17 cellular contexts compared by ENCODE assay signal in the genomic region with DNA sequence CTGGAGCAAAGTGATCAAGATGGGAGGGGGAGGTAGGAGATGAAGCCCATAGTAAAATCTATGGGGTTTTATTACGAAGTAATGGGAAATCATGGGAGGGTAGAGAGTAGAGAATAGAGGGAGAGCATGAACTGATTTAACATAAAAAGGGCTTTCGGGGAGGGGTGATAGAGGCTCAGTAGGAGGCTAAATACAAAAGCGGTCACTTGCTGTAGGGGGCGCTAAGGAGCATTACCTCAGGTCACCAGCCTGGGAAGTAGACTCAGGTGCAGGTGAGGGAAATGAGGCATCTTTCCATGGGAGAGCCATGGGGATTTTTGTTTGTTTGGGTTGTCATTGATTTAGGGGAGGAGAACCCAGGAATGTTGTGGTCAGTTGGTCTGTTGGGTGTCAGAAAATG. TPM values are rescaled to one million over a fixed set of nuclear protein-coding genes. Genes with fewer than 3 reads are reported as not detected.
DNase-seq lines count a peak whose midpoint lies in the region; ATAC-seq and TF ChIP-seq lines count a peak whose summit lies in the region.
"Had no signal": no experiment of that assay in that cellular context is flagged by ENCODE, and none has a peak within 500 bp of the region (broad histone marks: within the 10 kb centered on the region; RNA-seq: fewer than 3 reads in every experiment).

No MANE protein-coding gene starts in this region.

- H3K9ac ChIP-seq in Loucy (ENCODE audit: low read depth, low read length, poor library complexity, severe bottlenecking): no peak overlapping the region

- no peaks in the 10 kb centered on the region for H3F3A ChIP-seq in Loucy (ENCODE audit: low read depth)

- no peaks in the 10 kb centered on the region for H3K9me3 ChIP-seq in Loucy (ENCODE audit: insufficient read depth, low read depth, low read length)
- H3K9me3 ChIP-seq in CD4-positive, alpha-beta memory T cell (ENCODE audit: control insufficient read depth in 1 of 2, low read length in 2 of 2): no peaks in the 10 kb centered on the region
- H3K9me3 ChIP-seq in Peyer's patch: no peaks in the 10 kb centered on the region
- H3K9me3 ChIP-seq: esophagus squamous epithelium, prostate gland had no signal

- H3K27me3 ChIP-seq in Loucy (ENCODE audit: insufficient read depth, low read length, poor library complexity, severe bottlenecking) (no peaks in the 10 kb centered on the region), Peyer's patch (no peaks in the 10 kb centered on the region)
- H3K27me3 ChIP-seq in CD4-positive, alpha-beta memory T cell (ENCODE audit: insufficient read depth, low read length): no peaks in the 10 kb centered on the region
- H3K27me3 ChIP-seq: esophagus squamous epithelium had no signal

- H2AFZ ChIP-seq in Loucy (ENCODE audit: low read length): no peak overlapping the region

- H3K4me3 ChIP-seq in Loucy (ENCODE audit: low read length, poor library complexity, severe bottlenecking) (no peak overlapping the region), choroid plexus epithelial cell (ENCODE audit: low read depth, low read length) (no peak overlapping the region), Peyer's patch (no peak overlapping the region)
- H3K4me3 ChIP-seq in CD4-positive, alpha-beta memory T cell (ENCODE audit: low read length in 2 of 2): no peak overlapping the region
- H3K4me3 ChIP-seq: esophagus squamous epithelium, prostate gland had no signal

- H3K4me3 Mint-ChIP-seq in stimulated activated naive CD8-positive, alpha-beta T cell treated with anti-CD3 and anti-CD28 coated beads, Interleukin-15, amount 100 ng/mL, for 72 hours: no peak overlapping the region
- H3K4me3 Mint-ChIP-seq in CD4-positive, alpha-beta memory T cell: no peak overlapping the region
- H3K4me3 Mint-ChIP-seq: CD8-positive, alpha-beta T cell had no signal

- no peak for ATAC-seq in stimulated activated naive CD8-positive, alpha-beta T cell treated with anti-CD3 and anti-CD28 coated beads, Interleukin-15, Interleukin-2, amounts not matched to agents 100 U/mL and 50 U/mL, for 24 hours
- ATAC-seq in stimulated activated naive CD8-positive, alpha-beta T cell treated with anti-CD3 and anti-CD28 coated beads, Interleukin-15, amount 100 ng/mL, for 72 hours: no peak
- ATAC-seq: CD8-positive, alpha-beta T cell had no signal

- POLR2A ChIA-PET in RWPE1 (lab: Yijun Ruan, JAX; ENCODE audit: low non-redundant PET): no interaction called here
- POLR2A ChIA-PET in CD4-positive, alpha-beta memory T cell (lab: Charles Lee; ENCODE audit: partially characterized antibody): no interaction called here

- H3K4me1 Mint-ChIP-seq in stimulated activated naive CD8-positive, alpha-beta T cell treated with anti-CD3 and anti-CD28 coated beads, Interleukin-15, amount 100 ng/mL, for 72 hours: no peaks in the 10 kb centered on the region
- H3K4me1 Mint-ChIP-seq in CD4-positive, alpha-beta memory T cell: no peaks in the 10 kb centered on the region

- H3K27ac ChIP-seq in RWPE1 (no peak overlapping the region), Peyer's patch (no peak overlapping the region)
- H3K27ac ChIP-seq in CD4-positive, alpha-beta memory T cell (ENCODE audit: low read depth, low read length): no peak overlapping the region
- H3K27ac ChIP-seq: esophagus squamous epithelium, prostate gland had no signal

- TF ChIP-seq POLR2A in Peyer's patch (IDR thresholded peaks at IDR 0.05): no peak

- CTCF ChIA-PET in RWPE1 (lab: Yijun Ruan, JAX): no interaction called here
- CTCF ChIA-PET in CD4-positive, alpha-beta memory T cell (lab: Charles Lee; ENCODE audit: partially characterized antibody): interaction anchor here (2.5 kb wide), 1 partner anchor 123 kb away, joined by 8 read pairs; no protein-coding TSS in a partner anchor

- no peaks in the 10 kb centered on the region for H3K27me3 Mint-ChIP-seq in stimulated activated naive CD8-positive, alpha-beta T cell treated with anti-CD3 and anti-CD28 coated beads, Interleukin-15, amount 100 ng/mL, for 72 hours
- H3K27me3 Mint-ChIP-seq in CD4-positive, alpha-beta memory T cell: no peaks in the 10 kb centered on the region

- no peaks in the 10 kb centered on the region for H3K9me2 ChIP-seq in Loucy (replicated peaks; ENCODE audit: low read depth, low read length)

- no peak overlapping the region for H3K27ac Mint-ChIP-seq in stimulated activated naive CD8-positive, alpha-beta T cell treated with anti-CD3 and anti-CD28 coated beads, Interleukin-15, amount 100 ng/mL, for 72 hours
- H3K27ac Mint-ChIP-seq in CD4-positive, alpha-beta memory T cell: no peak overlapping the region
- H3K27ac Mint-ChIP-seq: CD8-positive, alpha-beta T cell had no signal

- intact Hi-C loops in CD4-positive, alpha-beta memory T cell (cut with micrococcal nuclease): no loop called here

- no peak overlapping the region for H3K4me2 ChIP-seq in Loucy (ENCODE audit: low read depth, low read length, poor library complexity, severe bottlenecking)

- peak; percentile 29 for DNase-seq in stimulated activated naive CD8-positive, alpha-beta T cell treated with anti-CD3 and anti-CD28 coated beads, Interleukin-15, Interleukin-2, amounts not matched to agents 100 U/mL and 50 U/mL, for 24 hours
- no peak for DNase-seq in stimulated activated naive CD8-positive, alpha-beta T cell treated with anti-CD3 and anti-CD28 coated beads, Interleukin-15, amount 100 ng/mL, for 72 hours
- DNase-seq in choroid plexus epithelial cell (ENCODE audit: low read depth): no peak
- DNase-seq in NCI-H1417 treated with DMSO at 0.1 percent for 48 hours (lab: John Stamatoyannopoulos, UW): no peak
- no peak for DNase-seq in RWPE1 (ENCODE audit: low spot score)
- no peak for DNase-seq in CD4-positive, alpha-beta memory T cell
- no peak for DNase-seq in Peyer's patch
- DNase-seq: activated CD4-positive, alpha-beta T cell treated with anti-CD3 and anti-CD28 coated beads, Interleukin-2, amount 50 U/mL, for 1 hour; activated naive CD4-positive, alpha-beta T cell treated with Interleukin-2 at 50 U/mL for 16 hours; CD8-positive, alpha-beta T cell; esophagus squamous epithelium; NCI-H1105; stimulated activated naive CD4-positive, alpha-beta T cell had no signal

- H4K20me1 ChIP-seq in Loucy (ENCODE audit: insufficient read depth, low read length, poor library complexity, severe bottlenecking): no peaks in the 10 kb centered on the region

- H3K79me2 ChIP-seq in Loucy (ENCODE audit: insufficient read depth, low read length): no peaks in the 10 kb centered on the region

- H3K9me3 Mint-ChIP-seq in stimulated activated naive CD8-positive, alpha-beta T cell treated with anti-CD3 and anti-CD28 coated beads, Interleukin-15, amount 100 ng/mL, for 72 hours: no peaks in the 10 kb centered on the region
- H3K9me3 Mint-ChIP-seq in CD4-positive, alpha-beta memory T cell: peaks cover 0 to 1% (median 0%) of the 10 kb centered on the region in 8 donors
- H3K9me3 Mint-ChIP-seq: CD8-positive, alpha-beta T cell had no signal

- H3K36me3 ChIP-seq in Loucy (ENCODE audit: insufficient read depth, low read length) (no peaks in the 10 kb centered on the region), Peyer's patch (no peaks in the 10 kb centered on the region)
- no peaks in the 10 kb centered on the region for H3K36me3 ChIP-seq in CD4-positive, alpha-beta memory T cell (ENCODE audit: insufficient read depth, low read length)
- H3K36me3 ChIP-seq: esophagus squamous epithelium, prostate gland had no signal

- H3K4me1 ChIP-seq in Loucy (ENCODE audit: insufficient read depth, low read length, poor library complexity, severe bottlenecking): no peaks in the 10 kb centered on the region
- no peaks in the 10 kb centered on the region for H3K4me1 ChIP-seq in CD4-positive, alpha-beta memory T cell (ENCODE audit: insufficient read depth, low read length)
- H3K4me1 ChIP-seq in Peyer's patch: no peaks in the 10 kb centered on the region
- H3K4me1 ChIP-seq: prostate gland had no signal

- H3K36me3 Mint-ChIP-seq in CD4-positive, alpha-beta memory T cell: no peaks in the 10 kb centered on the region
- H3K36me3 Mint-ChIP-seq: CD8-positive, alpha-beta T cell had no signal

- TF ChIP-seq CTCF in Loucy (conservative IDR thresholded peaks at IDR 0.05; ENCODE audit: low read length) (peak; percentile 69), choroid plexus epithelial cell (conservative IDR thresholded peaks at IDR 0.05; ENCODE audit: low read depth, low read length) (peak; percentile 7), RWPE1 (conservative IDR thresholded peaks at IDR 0.05; ENCODE audit: low read depth) (no peak), Peyer's patch (IDR thresholded peaks at IDR 0.05) (peak in 1 of 6 experiments; percentile 4)

RNA-seq across cellular contexts. Expression of gene KRTDAP, which starts 14.1 kb away (rescaled TPM):
- total RNA-seq in CD4-positive, alpha-beta memory T cell: not detected
- not detected for polyA plus RNA-seq in CD4-positive, alpha-beta memory T cell
- total RNA-seq in Peyer's patch: not detected
- total RNA-seq: CD8-positive, alpha-beta T cell; mucosa of gallbladder; NCI-H460 had no signal

RNA-seq across cellular contexts. Expression of gene FFAR2, which starts 28.1 kb away (rescaled TPM):
- under 1 TPM in 1 of 2 experiments, not detected in 1; 0.15 TPM for total RNA-seq in CD4-positive, alpha-beta memory T cell
- polyA plus RNA-seq in CD4-positive, alpha-beta memory T cell: not detected
- 1 to 10 TPM in 2 of 4 donors, under 1 TPM in 1, not detected in 1; 0.80 to 1.8 (median 1.0) TPM for total RNA-seq in Peyer's patch
- total RNA-seq: NCI-H460 had no signal

RNA-seq across cellular contexts. Expression of gene DMKN, which starts 37.3 kb away (rescaled TPM):
- 1 to 10 TPM in 1 of 2 experiments, under 1 TPM in 1; 0.97 to 1.4 TPM for total RNA-seq in CD4-positive, alpha-beta memory T cell
- polyA plus RNA-seq in CD4-positive, alpha-beta memory T cell: under 1 TPM in 1 of 2 donors, not detected in 1; 0.89 TPM
- total RNA-seq in Peyer's patch: 10 to 100 TPM in 2 of 4 donors, 1 to 10 TPM in 1, not detected in 1; 1.9 to 29.7 (median 10.7) TPM

RNA-seq across cellular contexts. Expression of gene SBSN, which starts 52.0 kb away (rescaled TPM):
- total RNA-seq in CD4-positive, alpha-beta memory T cell: not detected
- polyA plus RNA-seq in CD4-positive, alpha-beta memory T cell: not detected
- total RNA-seq in Peyer's patch: 1 to 10 TPM in 1 of 4 donors, not detected in 3; 1.0 TPM
- total RNA-seq: CD8-positive, alpha-beta T cell; mucosa of gallbladder; NCI-H460 had no signal

RNA-seq across cellular contexts. Expression of gene GAPDHS, which starts 57.1 kb away (rescaled TPM):
- not detected for total RNA-seq in CD4-positive, alpha-beta memory T cell
- polyA plus RNA-seq in CD4-positive, alpha-beta memory T cell: not detected
- total RNA-seq in Peyer's patch: under 1 TPM in 1 of 4 donors, not detected in 3; 0.54 TPM
- total RNA-seq: CD8-positive, alpha-beta T cell; esophagus squamous epithelium; mucosa of gallbladder; NCI-H460 had no signal
